ENCODE assay signal across 17 cellular contexts in the genomic region with DNA sequence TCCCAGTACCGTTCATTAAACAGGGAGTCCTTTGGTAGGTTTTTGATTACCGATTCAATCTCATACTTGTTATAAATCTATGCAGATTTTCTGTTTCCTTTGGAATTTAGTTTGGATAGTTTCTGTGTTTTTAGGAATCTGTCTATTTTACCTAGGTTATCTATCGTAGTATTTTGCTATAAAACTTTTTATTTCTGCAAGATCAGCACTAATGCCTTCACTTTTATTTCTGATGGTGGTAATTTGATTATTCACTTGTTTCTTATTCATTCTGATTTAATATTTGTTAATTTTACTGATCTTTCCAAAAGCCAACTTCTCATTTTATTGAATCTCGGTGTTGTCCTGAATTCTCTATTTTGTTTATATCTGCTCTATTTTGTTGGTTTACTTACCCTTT.
DNase-seq lines count a peak whose midpoint lies in the region; ATAC-seq, FAIRE-seq and TF ChIP-seq lines count a peak whose summit lies in the region.
"Had no signal": no experiment of that assay in that cellular context is flagged by ENCODE, and none has a peak within 500 bp of the region (broad histone marks: within the 10 kb centered on the region; RNA-seq: fewer than 3 reads in every experiment).

No MANE protein-coding gene starts in this region.

- POLR2A ChIA-PET in A549 (lab: Yijun Ruan, JAX) (no interaction called here), IMR-90 (lab: Charles Lee; ENCODE audit: unreplicated experiment) (no interaction called here), K562 (lab: Yijun Ruan, JAX) (interaction anchor here (0.8 kb wide), 1 partner anchor 14 kb away, joined by 3 read pairs; no protein-coding TSS in a partner anchor)

- in situ Hi-C loops in IMR-90 (cut with MboI; ENCODE audit: low sequenced_read_pairs) = no loop called here
- in situ Hi-C loops in K562 (cut with MboI) = no loop called here

- ATAC-seq in A549 = no peak
- ATAC-seq in IMR-90 (ENCODE audit: low read depth) = no peak
- ATAC-seq in K562 = no peak
- ATAC-seq in heart right ventricle = no peak
- ATAC-seq in GM19455 (IDR thresholded peaks at IDR 0.05; ENCODE audit: unreplicated experiment) = no peak

- H3K36me3 ChIP-seq in IMR-90 (ENCODE audit: control insufficient read depth, insufficient read depth, low read length) (no peaks in the 10 kb centered on the region), K562 (ENCODE audit: control insufficient read depth, insufficient read depth, low read length) (no peaks in the 10 kb centered on the region), heart right ventricle (no peaks in the 10 kb centered on the region), small intestine (ENCODE audit: control insufficient read depth in 2 of 2, insufficient read depth in 2 of 2, low read length in 2 of 2) (no peaks in the 10 kb centered on the region)
- H3K36me3 ChIP-seq: BE2C, HAP-1 had no signal

- 4% methylated on average over 4 of the region's 4 CpGs for WGBS in A549 (ENCODE audit: missing lambda C conversion rate)
- no CpG with 5 or more reads among the region's 4 CpGs for WGBS in IMR-90 (ENCODE audit: extremely low coverage in 2 of 2, insufficient read length in 1 of 2), 2 experiments
- WGBS in K562 (ENCODE audit: insufficient coverage, low coverage, missing lambda C conversion rate) = 2% methylated on average over 4 of the region's 4 CpGs
- WGBS in heart right ventricle, 2 donors = 87% methylated on average over 4 of the region's 4 CpGs
- 86 to 90% (median 90%) methylated on average over 4 of the region's 4 CpGs for WGBS in small intestine, 3 donors

- no peak overlapping the region for H4K5ac ChIP-seq in IMR-90 (ENCODE audit: low read depth, low read length)

- no peak overlapping the region for H2BK5ac ChIP-seq in IMR-90 (ENCODE audit: low read depth, low read length, poor library complexity, severe bottlenecking)

- H2AK5ac ChIP-seq in IMR-90 (ENCODE audit: low read depth, low read length) = no peak overlapping the region

- dilution Hi-C loops in IMR-90 (cut with HindIII; ENCODE audit: low sequenced_read_pairs, unreplicated experiment) = no loop called here

- no peak overlapping the region for H2AK9ac ChIP-seq in IMR-90 (replicated peaks; ENCODE audit: low read depth, low read length, poor library complexity)

- no peak for DNase-seq in A549 (ENCODE audit: low read depth in 1 of 2, low spot score in 1 of 2)
- DNase-seq in IMR-90 = no peak
- peak; percentile 40 for DNase-seq in OCI-M1 (lab: John Stamatoyannopoulos, UW)
- DNase-seq in K562 (ENCODE audit: extremely low read depth in 1 of 4, low spot score in 3 of 4) = no peak
- DNase-seq in heart right ventricle = no peak
- no peak for DNase-seq in small intestine
- DNase-seq: ACHN; BE2C; C1 segment of cervical spinal cord; CD4-positive, CD25-positive, alpha-beta regulatory T cell; CD8-positive, alpha-beta memory T cell; DMS153; DMS79 treated with DMSO at 0.1 percent for 48 hours; GF-D8; KBM-7 had no signal

- no peaks in the 10 kb centered on the region for H3K79me2 ChIP-seq in K562 (ENCODE audit: control insufficient read depth, insufficient read depth, low read length)

- no peaks in the 10 kb centered on the region for H3K79me1 ChIP-seq in IMR-90 (ENCODE audit: low read depth in 1 of 2, low read length in 2 of 2)

- no peaks in the 10 kb centered on the region for H3K9me3 ChIP-seq in A549
- peaks cover 3% of the 10 kb centered on the region; the same call in 1 of the 2 replicates for H3K9me3 ChIP-seq in IMR-90 (ENCODE audit: control insufficient read depth, insufficient read depth, low read length)
- H3K9me3 ChIP-seq in K562 (replicated peaks; ENCODE audit: control insufficient read depth, insufficient read depth, low read depth, low read length) = peaks cover 4% of the 10 kb centered on the region; the same call in 1 of the 2 replicates
- peaks cover 0 to 17% (median 0%) of the 10 kb centered on the region in 11 donors for H3K9me3 ChIP-seq in heart right ventricle
- no peaks in the 10 kb centered on the region for H3K9me3 ChIP-seq in small intestine (ENCODE audit: control insufficient read depth, low read depth)
- H3K9me3 ChIP-seq: BE2C, HAP-1 had no signal

- no peaks in the 10 kb centered on the region for H3K4me1 ChIP-seq in A549
- H3K4me1 ChIP-seq in IMR-90 (ENCODE audit: control insufficient read depth, insufficient read depth, low read length) = no peaks in the 10 kb centered on the region
- H3K4me1 ChIP-seq in K562 (replicated peaks in 1 of 2; ENCODE audit: control insufficient read depth in 2 of 2, insufficient read depth in 2 of 2, low read length in 2 of 2) = no peaks in the 10 kb centered on the region
- H3K4me1 ChIP-seq in heart right ventricle = no peaks in the 10 kb centered on the region
- H3K4me1 ChIP-seq in small intestine (ENCODE audit: control insufficient read depth in 2 of 2, insufficient read depth in 1 of 2, low read depth in 1 of 2, low read length in 1 of 2) = no peaks in the 10 kb centered on the region
- H3K4me1 ChIP-seq: BE2C, HAP-1 had no signal

- H3K4me3 ChIP-seq in A549 = peak overlapping the region; percentile 39
- H3K4me3 ChIP-seq in IMR-90 (ENCODE audit: insufficient read depth, low read depth, low read length) = no peak overlapping the region
- no peak overlapping the region for H3K4me3 ChIP-seq in K562
- no peak overlapping the region for H3K4me3 ChIP-seq in heart right ventricle
- H3K4me3 ChIP-seq in small intestine (ENCODE audit: low read depth in 1 of 2, low read length in 2 of 2) = no peak overlapping the region
- H3K4me3 ChIP-seq: HAP-1 had no signal

- H2BK120ac ChIP-seq in IMR-90 (ENCODE audit: low read depth, low read length) = no peak overlapping the region

- TF ChIP-seq EP300 in A549 (IDR thresholded peaks at IDR 0.05) = no peak
- TF ChIP-seq EP300 in K562 (IDR thresholded peaks at IDR 0.05; ENCODE audit: low read length) = no peak

- TF ChIP-seq CTCF in A549 (IDR thresholded peaks at IDR 0.05) (no peak), IMR-90 (conservative IDR thresholded peaks at IDR 0.05; ENCODE audit: low read depth, low read length) (no peak), K562 (IDR thresholded peaks at IDR 0.05 in 2 of 3, conservative IDR thresholded peaks at IDR 0.05 in 1 of 3; ENCODE audit: insufficient read depth in 2 of 3, low read depth in 1 of 3, low read length in 3 of 3) (no peak), heart right ventricle (IDR thresholded peaks at IDR 0.05) (no peak)

- H2BK20ac ChIP-seq in IMR-90 (ENCODE audit: low read depth, low read length) = no peak overlapping the region

- H3K9me1 ChIP-seq in IMR-90 (ENCODE audit: insufficient read depth, low read length) = no peaks in the 10 kb centered on the region
- no peaks in the 10 kb centered on the region for H3K9me1 ChIP-seq in K562 (ENCODE audit: control insufficient read depth, insufficient read depth, low read length)

- no peak overlapping the region for H3K27ac ChIP-seq in A549
- H3K27ac ChIP-seq in IMR-90 (ENCODE audit: insufficient read depth, low read length) = no peak overlapping the region
- no peak overlapping the region for H3K27ac ChIP-seq in K562 (ENCODE audit: extremely low read depth, low read depth, low read length)
- H3K27ac ChIP-seq in heart right ventricle = no peak overlapping the region
- no peak overlapping the region for H3K27ac ChIP-seq in small intestine (ENCODE audit: low read depth in 1 of 2, low read length in 1 of 2)

- H4K8ac ChIP-seq in IMR-90 (ENCODE audit: low read depth in 2 of 2, low read length in 2 of 2) = no peak overlapping the region

- H3K14ac ChIP-seq in IMR-90 (replicated peaks; ENCODE audit: low read depth, low read length) = no peak overlapping the region

- H3K9ac ChIP-seq in IMR-90 (ENCODE audit: low read depth, low read length) (no peak overlapping the region), K562 (ENCODE audit: insufficient read depth in 1 of 2, low read depth in 2 of 2, low read length in 2 of 2) (no peak overlapping the region)

- no peak for TF ChIP-seq RAD21 in A549 (conservative IDR thresholded peaks at IDR 0.05 in 1 of 2, IDR thresholded peaks at IDR 0.05 in 1 of 2)
- TF ChIP-seq RAD21 in IMR-90 (IDR thresholded peaks at IDR 0.05; ENCODE audit: low read length) = no peak
- no peak for TF ChIP-seq RAD21 in K562 (CRISPR knock-in tag; conservative IDR thresholded peaks at IDR 0.05 in 1 of 2, IDR thresholded peaks at IDR 0.05 in 1 of 2)

- no peak overlapping the region for H2BK15ac ChIP-seq in IMR-90 (ENCODE audit: low read depth, low read length)

- peak; percentile 49 for FAIRE-seq in A549 (lab: Jason Lieb, UNC)
- no peak for FAIRE-seq in K562 (lab: Jason Lieb, UNC)
- FAIRE-seq in small intestine (lab: Jason Lieb, UNC) = no peak

- H3K27me3 ChIP-seq in IMR-90 (ENCODE audit: control insufficient read depth, insufficient read depth, low read length) = no peaks in the 10 kb centered on the region
- H3K27me3 ChIP-seq in K562 (ENCODE audit: control insufficient read depth in 2 of 2, insufficient read depth in 2 of 2, low read length in 2 of 2) = no peaks in the 10 kb centered on the region
- H3K27me3 ChIP-seq in heart right ventricle = no peaks in the 10 kb centered on the region
- H3K27me3 ChIP-seq in small intestine (ENCODE audit: control insufficient read depth in 2 of 2, insufficient read depth in 2 of 2, low read length in 2 of 2) = no peaks in the 10 kb centered on the region
- H3K27me3 ChIP-seq: BE2C had no signal

- H4K20me1 ChIP-seq in IMR-90 (ENCODE audit: insufficient read depth, low read length) = no peaks in the 10 kb centered on the region
- H4K20me1 ChIP-seq in K562 (replicated peaks; ENCODE audit: control insufficient read depth, insufficient read depth, low read length) = no peaks in the 10 kb centered on the region

- BruUV-seq in IMR-90 (replicated peaks; lab: Mats Ljungman, UMichigan) = no TSS peak
- BruUV-seq in K562 (replicated peaks; lab: Mats Ljungman, UMichigan) = no TSS peak

- intact Hi-C loops in IMR-90 (cut with micrococcal nuclease) (no loop called here), K562 (cut with micrococcal nuclease) (no loop called here), heart right ventricle (cut with DNase I) (no loop called here)

- no peak overlapping the region for H3K56ac ChIP-seq in IMR-90 (ENCODE audit: extremely low read depth, insufficient read depth, low read length)

- H3K18ac ChIP-seq in IMR-90 (ENCODE audit: low read depth, low read length) = no peak overlapping the region

- no peak overlapping the region for H4K91ac ChIP-seq in IMR-90 (ENCODE audit: insufficient read depth, low read depth, low read length)

- no peak overlapping the region for H3K23ac ChIP-seq in IMR-90 (ENCODE audit: low read depth, low read length)

- CTCF ChIA-PET in A549 (lab: Yijun Ruan, JAX) = interaction anchor here (0.6 kb wide), 1 partner anchor 120 kb away, joined by 3 read pairs; no protein-coding TSS in a partner anchor
- CTCF ChIA-PET in IMR-90 (lab: Yijun Ruan, JAX) = no interaction called here
- CTCF ChIA-PET in K562 (lab: Yijun Ruan, JAX; ENCODE audit: low intra/inter-chr PET ratio) = no interaction called here

- no peak overlapping the region for H2AFZ ChIP-seq in IMR-90 (replicated peaks; ENCODE audit: low read length, poor library complexity)
- H2AFZ ChIP-seq in K562 (ENCODE audit: low read depth, low read length) = no peak overlapping the region

- TF ChIP-seq POLR2A in A549 (IDR thresholded peaks at IDR 0.05; ENCODE audit: low read length) (no peak), IMR-90 (IDR thresholded peaks at IDR 0.05; ENCODE audit: low read depth, low read length) (no peak), K562 (conservative IDR thresholded peaks at IDR 0.05) (no peak)

- no peak overlapping the region for H3K4ac ChIP-seq in IMR-90 (ENCODE audit: low read depth, low read length)

- peak overlapping the region; percentile 74 for H3K4me2 ChIP-seq in A549
- H3K4me2 ChIP-seq in IMR-90 (ENCODE audit: low read depth, low read length) = no peak overlapping the region
- no peak overlapping the region for H3K4me2 ChIP-seq in K562 (ENCODE audit: insufficient read depth, low read length)

Comparison
In these comparisons a context has a peak if more than half of its experiments do, and no peak if none do; other contexts are left out.
1. Of the 35 proteins assayed by ChIP-seq in both K562 and A549: peak only in K562: none; only in A549: none; in both: MAFK; in neither: 34.